ENCODE assay signal across 20 cellular contexts in the genomic region with DNA sequence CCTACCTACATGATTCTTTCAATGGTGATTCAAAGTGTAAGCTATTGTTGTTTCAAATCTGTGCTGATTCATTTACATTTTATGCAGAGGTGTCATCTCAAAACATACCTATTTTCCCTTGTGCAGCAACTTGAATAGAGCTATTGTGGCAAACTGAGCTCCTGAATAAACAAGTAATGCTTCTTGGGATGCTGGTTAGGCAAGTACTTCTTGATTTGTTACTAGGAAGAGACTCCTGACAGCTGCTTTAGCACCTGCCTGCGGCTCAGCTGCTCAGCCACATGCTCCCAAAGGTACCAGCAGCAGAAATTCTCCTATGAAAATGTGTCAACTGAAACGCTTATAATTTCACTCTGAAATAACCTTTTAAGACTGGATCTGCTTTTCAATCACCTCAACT.
DNase-seq lines count a peak whose midpoint lies in the region; ATAC-seq and TF ChIP-seq lines count a peak whose summit lies in the region.
"Had no signal": no experiment of that assay in that cellular context is flagged by ENCODE, and none has a peak within 500 bp of the region (broad histone marks: within the 10 kb centered on the region; RNA-seq: fewer than 3 reads in every experiment).

No MANE protein-coding gene starts in this region.

- peaks cover 31% of the 10 kb centered on the region for H3K36me3 Mint-ChIP-seq in GM23338 (ENCODE audit: low read depth)

- H3K79me2 ChIP-seq in GM23338 (replicated peaks; ENCODE audit: insufficient read depth) = 0 out of 2 replicates have a peak, but pooled peaks cover 3% of the 10 kb centered on the region

- H4K20me1 ChIP-seq in GM23338 (replicated peaks; ENCODE audit: insufficient read depth) = no peaks in the 10 kb centered on the region

- no peak overlapping the region for H3K27ac Mint-ChIP-seq in GM23338

- no peak overlapping the region for H3K4me3 Mint-ChIP-seq in GM23338

- H3K27me3 ChIP-seq in GM23338 (ENCODE audit: insufficient read depth) (no peaks in the 10 kb centered on the region), Peyer's patch (no peaks in the 10 kb centered on the region)

- TF ChIP-seq POLR2A in Peyer's patch (IDR thresholded peaks at IDR 0.05) = no peak

- H3K9me3 ChIP-seq in Peyer's patch = peaks cover 0 to 4% (median 0%) of the 10 kb centered on the region in 4 donors

- H3K4me1 Mint-ChIP-seq in GM23338 = peaks cover 25% of the 10 kb centered on the region

- TF ChIP-seq CTCF in GM23338 (conservative IDR thresholded peaks at IDR 0.05; ENCODE audit: low read depth in 2 of 2) (no peak), Peyer's patch (IDR thresholded peaks at IDR 0.05) (no peak)

- no peaks in the 10 kb centered on the region for H3F3A ChIP-seq in GM23338 (replicated peaks; ENCODE audit: low read depth)

- H3K27ac ChIP-seq in GM23338 (ENCODE audit: low read depth) = peak overlapping the region; percentile 74; the same call in 1 of the 2 replicates
- no peak overlapping the region for H3K27ac ChIP-seq in Peyer's patch
- H3K27ac ChIP-seq: C4-2B, GM23248 had no signal

- ATAC-seq in GM23338 = peak; percentile 50; the same call in 2 of the 3 replicates
- peak; percentile 88 for ATAC-seq in esophagus mucosa
- ATAC-seq: SK-N-SH treated with all-trans-retinoic acid at 6 μM for 48 hours had no signal

- DNase-seq in GM23338 (ENCODE audit: low spot score) (no peak), NCI-H2171 (lab: John Stamatoyannopoulos, UW) (peak; percentile 22), renal cortical epithelial cell (ENCODE audit: low read depth) (peak; percentile 3), Peyer's patch (no peak), AG08396 (ENCODE audit: low spot score) (no peak), activated gamma-delta T cell treated with Interleukin-2 at 50 U/mL for 16 hours (no peak)
- DNase-seq: ACHN, AML-193, DND-41, GDM1, GM23248, MM.1S, NCI-H1092, NCI-H1436 treated with DMSO at 0.1 percent for 48 hours, NCI-H2029, NCI-H774, SIG-M5 had no signal

- peaks cover 19% of the 10 kb centered on the region for H3K9me3 Mint-ChIP-seq in GM23338

- no peaks in the 10 kb centered on the region for H3K9me2 ChIP-seq in GM23338 (ENCODE audit: insufficient read depth)

- H3K36me3 ChIP-seq in GM23338 (ENCODE audit: insufficient read depth) = peaks cover 10% of the 10 kb centered on the region; the same call in 1 of the 2 replicates
- H3K36me3 ChIP-seq in Peyer's patch = no peaks in the 10 kb centered on the region

- peaks cover 3% of the 10 kb centered on the region for H3K27me3 Mint-ChIP-seq in GM23338 (ENCODE audit: insufficient read depth, low read depth, poor library complexity)

- H3K4me1 ChIP-seq in GM23338 (ENCODE audit: insufficient read depth) (peaks cover 26% of the 10 kb centered on the region), Peyer's patch (no peaks in the 10 kb centered on the region)

- no peak overlapping the region for H2AFZ ChIP-seq in GM23338
- H2AFZ ChIP-seq: GM23248 had no signal

- H3K4me3 ChIP-seq in GM23338 (no peak overlapping the region), Peyer's patch (no peak overlapping the region)
- H3K4me3 ChIP-seq: GM23248 had no signal

- no peak overlapping the region for H3K4me2 ChIP-seq in GM23338

TF ChIP-seq in GM23338, 12 proteins besides CTCF, POLR2A, EP300 and RAD21:
- no peak for TF ChIP-seq ZNF331 (CRISPR knock-in tag; IDR thresholded peaks at IDR 0.05; ENCODE audit: low read depth)

Comparison
In these comparisons a context has a peak if more than half of its experiments do, and no peak if none do; other contexts are left out.
1. DNase-seq: peak in NCI-H2171 (single experiment) and renal cortical epithelial cell (single experiment); none in GM23338 (single experiment), Peyer's patch (0 of 3), AG08396 (single experiment) and activated gamma-delta T cell treated with Interleukin-2 at 50 U/mL for 16 hours (single experiment).